In the genomic region with DNA sequence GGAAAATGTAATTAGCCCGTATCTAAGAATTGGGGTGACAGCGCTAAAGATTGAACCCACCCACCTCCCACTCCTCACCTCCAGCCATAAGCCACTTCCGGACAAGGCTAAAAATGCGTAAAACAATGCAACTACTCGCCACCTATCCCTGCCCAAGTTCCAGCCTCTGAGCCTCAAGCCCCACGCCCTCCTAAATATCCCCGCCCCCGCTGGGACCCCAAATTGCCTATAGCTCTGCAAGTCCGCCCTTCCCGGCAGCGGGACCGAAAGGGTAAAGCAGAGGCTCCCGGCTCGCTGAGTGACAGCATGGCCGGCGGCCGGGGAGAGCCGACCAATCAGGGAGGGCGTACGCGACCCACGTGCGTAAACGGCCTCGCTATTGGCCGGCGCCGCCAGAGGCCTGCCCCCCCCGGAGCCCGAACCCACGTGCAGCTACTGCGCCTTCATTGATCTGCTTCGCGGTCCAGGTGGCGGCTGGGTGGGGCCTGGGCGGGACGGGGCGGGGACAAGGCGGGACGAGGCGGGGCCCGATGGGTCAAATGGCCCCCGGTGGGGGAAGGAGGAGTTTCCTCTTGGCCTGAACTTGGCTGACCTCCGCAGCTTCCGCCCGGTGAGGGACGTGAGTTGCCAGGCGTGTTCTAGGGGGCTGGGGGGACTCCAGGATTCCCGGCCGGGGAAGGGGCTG, we compare ENCODE assay signal across 8 cellular contexts. TPM values are rescaled to one million over a fixed set of nuclear protein-coding genes. Genes with fewer than 3 reads are reported as not detected.
A peak's percentile ranks its signal among the peaks of the same experiment; 100 is the strongest.
DNase-seq lines count a peak whose midpoint lies in the region; ATAC-seq, FAIRE-seq and TF ChIP-seq lines count a peak whose summit lies in the region.

TSS of gene TLE6 (plus strand) at position 564 of the 685 bp plus-strand sequence. CDS start 670 bp downstream, outside the sequence.

- H3K27me3 ChIP-seq in keratinocyte (ENCODE audit: control insufficient read depth, extremely low read depth, insufficient read depth, low read length) = peaks cover 9% of the 10 kb centered on the region

- DNase-seq in AG10803 (ENCODE audit: low read depth) (peak; percentile 88), NCI-H345 (lab: John Stamatoyannopoulos, UW) (peak; percentile 98), keratinocyte (ENCODE audit: low read depth, low spot score) (no peak)
- DNase-seq in activated CD4-positive, CD25-positive, alpha-beta regulatory T cell (lab: John Stamatoyannopoulos, UW) = peak; percentile 84 to 93 (median 89)
- peak; percentile 78 to 84 for DNase-seq in central memory CD8-positive, alpha-beta T cell (ENCODE audit: low spot score in 2 of 2)
- peak; percentile 88 to 93 (median 92) for DNase-seq in stimulated activated CD4-positive, alpha-beta T cell treated with anti-CD3 and anti-CD28 coated beads, Interleukin-12 subunit alpha, Interleukin-12 subunit beta, amount 100 ng/mL, for 48 hours (ENCODE audit: low read depth in 2 of 3, low spot score in 1 of 3)

- peak; percentile 59 for FAIRE-seq in keratinocyte (lab: Jason Lieb, UNC)

- peak within 1 kb of the TSS; percentile 97 for H3K4me2 ChIP-seq in keratinocyte (ENCODE audit: control insufficient read depth, extremely low read depth, insufficient read depth, low read depth, low read length)

- H3K4me1 Mint-ChIP-seq in central memory CD8-positive, alpha-beta T cell = peaks cover 17% of the 10 kb centered on the region

- H3K4me1 ChIP-seq in keratinocyte (ENCODE audit: control insufficient read depth, extremely low read depth, insufficient read depth, low read length) = peaks cover 7% of the 10 kb centered on the region

- H3K27ac ChIP-seq in keratinocyte (ENCODE audit: control insufficient read depth, insufficient read depth, low read length) = peak within 1 kb of the TSS; percentile 18

- peaks cover 21% of the 10 kb centered on the region for H3K27me3 Mint-ChIP-seq in central memory CD8-positive, alpha-beta T cell

- H3K36me3 ChIP-seq in keratinocyte (ENCODE audit: control insufficient read depth in 2 of 2, extremely low read depth in 1 of 2, insufficient read depth in 2 of 2, low read length in 2 of 2) = no peaks in the 10 kb centered on the region

- peak within 1 kb of the TSS; percentile 89 for H2AFZ ChIP-seq in keratinocyte (ENCODE audit: control insufficient read depth, low read length)

- H3K36me3 Mint-ChIP-seq in central memory CD8-positive, alpha-beta T cell (ENCODE audit: insufficient read depth) = peaks cover 3% of the 10 kb centered on the region

- no peaks in the 10 kb centered on the region for H3K79me2 ChIP-seq in keratinocyte (ENCODE audit: control insufficient read depth, insufficient read depth, low read length)

- peak within 1 kb of the TSS; percentile 63 for H3K9ac ChIP-seq in keratinocyte (ENCODE audit: control insufficient read depth, extremely low read depth, insufficient read depth, low read length)

- H4K20me1 ChIP-seq in keratinocyte (ENCODE audit: control insufficient read depth, extremely low read depth, insufficient read depth, low read length) = no peaks in the 10 kb centered on the region

- dilution Hi-C loops in keratinocyte (cut with MboI; ENCODE audit: extremely low pct_ligation_motif_present, low sequenced_read_pairs) = no loop called here

- H3K9me1 ChIP-seq in keratinocyte (ENCODE audit: control insufficient read depth, extremely low read depth, insufficient read depth, low read length) = no peaks in the 10 kb centered on the region

- no peaks in the 10 kb centered on the region for H3K9me3 ChIP-seq in keratinocyte (ENCODE audit: control insufficient read depth, low read depth, low read length)

- TF ChIP-seq CTCF in AG10803 (conservative IDR thresholded peaks at IDR 0.05; ENCODE audit: low read length) (no peak), keratinocyte (optimal IDR thresholded peaks at IDR 0.05 in 1 of 3, IDR thresholded peaks at IDR 0.05 in 1 of 3, conservative IDR thresholded peaks at IDR 0.05 in 1 of 3; ENCODE audit: extremely low read depth in 1 of 3, insufficient read depth in 2 of 3, low read length in 3 of 3) (no peak)

- ATAC-seq in GM19035 (IDR thresholded peaks at IDR 0.05; ENCODE audit: unreplicated experiment) (peak; percentile 95), HG03280 (IDR thresholded peaks at IDR 0.05; ENCODE audit: unreplicated experiment) (peak; percentile 96)
- ATAC-seq in central memory CD8-positive, alpha-beta T cell (replicated peaks; ENCODE audit: extremely low read depth, poor library complexity, severe bottlenecking) = peak; percentile 99

- peak within 1 kb of the TSS; percentile 68 for H3K4me3 ChIP-seq in AG10803 (ENCODE audit: low read length)
- peak within 1 kb of the TSS; percentile 36 to 83 (median 76) for H3K4me3 ChIP-seq in keratinocyte (ENCODE audit: control insufficient read depth in 2 of 3, extremely low read depth in 1 of 3, insufficient read depth in 2 of 3, low read depth in 1 of 3, low read length in 3 of 3)

- peak within 1 kb of the TSS; percentile 83 for H3K4me3 Mint-ChIP-seq in central memory CD8-positive, alpha-beta T cell

- peak within 1 kb of the TSS; percentile 59 for H3K27ac Mint-ChIP-seq in central memory CD8-positive, alpha-beta T cell (ENCODE audit: low read depth)

- no peaks in the 10 kb centered on the region for H3K9me3 Mint-ChIP-seq in central memory CD8-positive, alpha-beta T cell

RNA-seq across cellular contexts. Expression of gene TLE6, which starts in this region (rescaled TPM):
- 0.41 to 1.2 TPM (median 0.43 TPM) in 3 replicates for polyA plus RNA-seq in keratinocyte
- polyA plus RNA-seq in keratinocyte (2011; ENCODE audit: low read depth) = not detected
- polyA plus RNA-seq in keratinocyte (2011; cell fraction: cytosol; rRNA removed) = 0.38 and 0.40 TPM in 2 replicates
- 0.77 and 1.0 TPM in 2 replicates for polyA plus RNA-seq in keratinocyte (2011; cell fraction: nucleus; rRNA removed)
- polyA plus RNA-seq in keratinocyte (2012; ENCODE audit: low replicate concordance) = 1.2 TPM in 1 of 2 replicates, not detected in the other
- polyA minus RNA-seq in keratinocyte = 1.1 to 1.7 TPM in 2 of 3 replicates, not detected in the other
- not detected for polyA minus RNA-seq in keratinocyte (2011; cell fraction: cytosol; rRNA and poly(A)+ RNA removed)
- not detected in 2 replicates for polyA minus RNA-seq in keratinocyte (2011; cell fraction: nucleus; rRNA and poly(A)+ RNA removed)
